4 cellular contexts compared by ENCODE assay signal in the genomic region with DNA sequence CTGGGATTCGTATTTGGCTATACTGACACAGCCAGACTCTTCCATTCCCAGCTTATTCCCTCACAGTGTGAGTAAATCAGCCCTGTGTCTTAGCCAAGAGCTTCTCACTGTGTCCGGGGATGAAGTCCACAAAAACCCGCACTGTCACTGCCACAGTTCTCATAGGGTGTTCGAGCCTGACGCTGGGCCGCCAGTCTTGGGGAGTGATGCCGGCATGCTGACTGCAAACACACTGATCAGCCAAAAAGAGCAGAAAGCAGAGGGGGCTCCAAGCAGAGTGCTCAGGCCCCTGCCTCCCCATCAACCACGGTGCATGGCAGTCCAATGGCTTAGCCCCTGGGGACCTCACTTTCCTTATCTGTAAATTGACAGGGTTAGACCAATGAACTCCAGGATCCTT. TPM values are rescaled to one million over a fixed set of nuclear protein-coding genes. Genes with fewer than 3 reads are reported as not detected.
"Had no signal": no experiment of that assay in that cellular context is flagged by ENCODE, and none has a peak within 500 bp of the region (broad histone marks: within the 10 kb centered on the region; RNA-seq: fewer than 3 reads in every experiment).

No MANE protein-coding gene starts in this region.

- H3K4me3 ChIP-seq: GM12878 had no signal

- ATAC-seq: GM12878 had no signal

- DNase-seq: GDM1, GF-D8 had no signal

RNA-seq across cellular contexts. Expression of gene C10orf143, which starts 36.7 kb away (rescaled TPM):
- total RNA-seq: G401 had no signal
